9 cellular contexts compared by ENCODE assay signal in genomic region chr6:108165714-108166663, GRCh38. TPM values are rescaled to one million over a fixed set of nuclear protein-coding genes. Genes with fewer than 3 reads are reported as not detected.
DNase-seq lines count a peak whose midpoint lies in the region; ATAC-seq, FAIRE-seq and TF ChIP-seq lines count a peak whose summit lies in the region.
"Had no signal": no experiment of that assay in that cellular context is flagged by ENCODE, and none has a peak within 500 bp of the region (broad histone marks: within the 10 kb centered on the region; RNA-seq: fewer than 3 reads in every experiment).

TSS of gene NR2E1 (plus strand) at chr6:108166022. CDS start at chr6:108166766, 744 bp downstream.

- no TSS peak for BruUV-seq in A673 (replicated peaks; lab: Mats Ljungman, UMichigan)

- intact Hi-C loops in A673 (cut with micrococcal nuclease; ENCODE audit: unreplicated experiment) (no loop called here), right lobe of liver (cut with DNase I) (no loop called here)
- intact Hi-C loops in activated T-helper 2 cell treated with anti-CD3 and anti-CD28 coated beads, Interferon-gamma antibody, Interleukin-2, Interleukin-4, amounts not matched to agents 10 μg/mL and 5 μg/mL and 100 μg/mL, durations not matched to agents 14 hours and 24 hours and 36 hours (cut with micrococcal nuclease) = no loop called here

- DNase-seq in A673 (ENCODE audit: low spot score) (peak; percentile 66), GM23338 (ENCODE audit: low spot score) (peak; percentile 84), keratinocyte (ENCODE audit: low read depth, low spot score) (no peak), right lobe of liver (no peak), activated gamma-delta T cell (lab: John Stamatoyannopoulos, UW) (no peak), OCI-M2 (lab: John Stamatoyannopoulos, UW; ENCODE audit: unreplicated experiment) (no peak)
- no peak for DNase-seq in activated T-helper 2 cell treated with anti-CD3 and anti-CD28 coated beads, Interferon-gamma antibody, Interleukin-2, Interleukin-4, amounts not matched to agents 10 μg/mL and 5 μg/mL and 100 μg/mL, durations not matched to agents 14 hours and 24 hours and 36 hours (ENCODE audit: low spot score)

- peaks cover 3% of the 10 kb centered on the region; the same call in 2 of the 3 replicates for H3K9me3 Mint-ChIP-seq in GM23338
- no peaks in the 10 kb centered on the region for H3K9me3 Mint-ChIP-seq in activated T-helper 2 cell treated with anti-CD3 and anti-CD28 coated beads, Interferon-gamma antibody, Interleukin-2, Interleukin-4, amounts not matched to agents 10 μg/mL and 5 μg/mL and 100 μg/mL, durations not matched to agents 14 hours and 24 hours and 36 hours

- no peaks in the 10 kb centered on the region for H3K9me2 ChIP-seq in GM23338 (ENCODE audit: insufficient read depth)

- H3K9ac ChIP-seq in keratinocyte (ENCODE audit: control insufficient read depth, extremely low read depth, insufficient read depth, low read length) = no peak within 1 kb of the TSS

- H3K79me2 ChIP-seq in GM23338 (replicated peaks; ENCODE audit: insufficient read depth) (no peaks in the 10 kb centered on the region), keratinocyte (ENCODE audit: control insufficient read depth, insufficient read depth, low read length) (no peaks in the 10 kb centered on the region)

- POLR2A ChIA-PET in A673 (lab: Charles Lee; ENCODE audit: low non-redundant PET) = no interaction called here

- no peak for FAIRE-seq in keratinocyte (lab: Jason Lieb, UNC)

- H3K27ac ChIP-seq in A673 (ENCODE audit: low read depth, low read length, poor library complexity, severe bottlenecking) = no peak within 1 kb of the TSS
- no peak within 1 kb of the TSS for H3K27ac ChIP-seq in GM23338 (ENCODE audit: low read depth)
- no peak within 1 kb of the TSS for H3K27ac ChIP-seq in keratinocyte (ENCODE audit: control insufficient read depth, insufficient read depth, low read length)
- H3K27ac ChIP-seq in right lobe of liver = no peak within 1 kb of the TSS
- H3K27ac ChIP-seq: VCaP had no signal

- TF ChIP-seq CTCF in A673 (conservative IDR thresholded peaks at IDR 0.05; ENCODE audit: low read depth, low read length) (no peak; the same call in 1 of the 2 replicates), GM23338 (conservative IDR thresholded peaks at IDR 0.05; ENCODE audit: low read depth in 2 of 2) (no peak; a peak in 1 of 4 replicates), keratinocyte (optimal IDR thresholded peaks at IDR 0.05 in 1 of 3, IDR thresholded peaks at IDR 0.05 in 1 of 3, conservative IDR thresholded peaks at IDR 0.05 in 1 of 3; ENCODE audit: extremely low read depth in 1 of 3, insufficient read depth in 2 of 3, low read length in 3 of 3) (no peak), right lobe of liver (IDR thresholded peaks at IDR 0.05) (no peak)

- H4K20me1 ChIP-seq in GM23338 (replicated peaks; ENCODE audit: insufficient read depth) (peaks cover 17% of the 10 kb centered on the region), keratinocyte (ENCODE audit: control insufficient read depth, extremely low read depth, insufficient read depth, low read length) (no peaks in the 10 kb centered on the region)

- H3K36me3 ChIP-seq in A673 (ENCODE audit: insufficient read depth, low read length, poor library complexity, severe bottlenecking) = no peaks in the 10 kb centered on the region
- no peaks in the 10 kb centered on the region; the same call in 1 of the 2 replicates for H3K36me3 ChIP-seq in GM23338 (ENCODE audit: insufficient read depth)
- H3K36me3 ChIP-seq in keratinocyte (ENCODE audit: control insufficient read depth in 2 of 2, extremely low read depth in 1 of 2, insufficient read depth in 2 of 2, low read length in 2 of 2) = no peaks in the 10 kb centered on the region
- no peaks in the 10 kb centered on the region for H3K36me3 ChIP-seq in right lobe of liver

- whole genome bisulfite sequencing in right lobe of liver (ENCODE audit: insufficient coverage, low coverage, low lambda C conversion rate, missing lambda C conversion rate) = 6% methylated on average over 32 of the region's 54 CpGs

- H3K4me1 ChIP-seq in A673 (ENCODE audit: insufficient read depth, low read length, poor library complexity, severe bottlenecking) = peaks cover 26% of the 10 kb centered on the region
- H3K4me1 ChIP-seq in GM23338 (ENCODE audit: insufficient read depth) = peaks cover 69% of the 10 kb centered on the region
- H3K4me1 ChIP-seq in keratinocyte (ENCODE audit: control insufficient read depth, extremely low read depth, insufficient read depth, low read length) = peaks cover 33% of the 10 kb centered on the region
- H3K4me1 ChIP-seq in right lobe of liver = peaks cover 0 to 21% (median 0%) of the 10 kb centered on the region in 4 donors

- H3K27me3 ChIP-seq in A673 (replicated peaks; ENCODE audit: insufficient read depth, low read depth, low read length, poor library complexity) (peaks cover 100% of the 10 kb centered on the region), GM23338 (ENCODE audit: insufficient read depth) (peaks cover 100% of the 10 kb centered on the region), keratinocyte (ENCODE audit: control insufficient read depth, extremely low read depth, insufficient read depth, low read length) (peaks cover 100% of the 10 kb centered on the region), right lobe of liver (peaks cover 17 to 54% of the 10 kb centered on the region in 2 donors)

- peak within 1 kb of the TSS; percentile 36 for H3K4me3 ChIP-seq in A673 (ENCODE audit: low read depth, low read length, poor library complexity, severe bottlenecking)
- H3K4me3 ChIP-seq in GM23338 = peak within 1 kb of the TSS; percentile 62
- H3K4me3 ChIP-seq in keratinocyte (ENCODE audit: control insufficient read depth in 2 of 3, extremely low read depth in 1 of 3, insufficient read depth in 2 of 3, low read depth in 1 of 3, low read length in 3 of 3) = peak within 1 kb of the TSS; percentile 4 to 61 (median 40)
- H3K4me3 ChIP-seq in right lobe of liver = no peak within 1 kb of the TSS

- H3K4me3 Mint-ChIP-seq in GM23338 = peak within 1 kb of the TSS; percentile 67
- H3K4me3 Mint-ChIP-seq in activated T-helper 2 cell treated with anti-CD3 and anti-CD28 coated beads, Interferon-gamma antibody, Interleukin-2, Interleukin-4, amounts not matched to agents 10 μg/mL and 5 μg/mL and 100 μg/mL, durations not matched to agents 14 hours and 24 hours and 36 hours (ENCODE audit: low read depth) = no peak within 1 kb of the TSS

- H3K9me1 ChIP-seq in keratinocyte (ENCODE audit: control insufficient read depth, extremely low read depth, insufficient read depth, low read length) = no peaks in the 10 kb centered on the region

- no peaks in the 10 kb centered on the region for H3K36me3 Mint-ChIP-seq in GM23338 (ENCODE audit: low read depth)
- no peaks in the 10 kb centered on the region for H3K36me3 Mint-ChIP-seq in activated T-helper 2 cell treated with anti-CD3 and anti-CD28 coated beads, Interferon-gamma antibody, Interleukin-2, Interleukin-4, amounts not matched to agents 10 μg/mL and 5 μg/mL and 100 μg/mL, durations not matched to agents 14 hours and 24 hours and 36 hours (ENCODE audit: low read depth)

- no peak for TF ChIP-seq POLR2A in right lobe of liver (IDR thresholded peaks at IDR 0.05)

- H2AFZ ChIP-seq in GM23338 = peak within 1 kb of the TSS; percentile 83
- H2AFZ ChIP-seq in keratinocyte (ENCODE audit: control insufficient read depth, low read length) = peak within 1 kb of the TSS; percentile 27

- H3K27me3 Mint-ChIP-seq in GM23338 (ENCODE audit: insufficient read depth, low read depth, poor library complexity) = peaks cover 99% of the 10 kb centered on the region
- H3K27me3 Mint-ChIP-seq in activated T-helper 2 cell treated with anti-CD3 and anti-CD28 coated beads, Interferon-gamma antibody, Interleukin-2, Interleukin-4, amounts not matched to agents 10 μg/mL and 5 μg/mL and 100 μg/mL, durations not matched to agents 14 hours and 24 hours and 36 hours (ENCODE audit: low read depth) = peaks cover 87% of the 10 kb centered on the region

- H3K9me3 ChIP-seq in A673 (ENCODE audit: low read depth, low read length, poor library complexity, severe bottlenecking) (no peaks in the 10 kb centered on the region), keratinocyte (ENCODE audit: control insufficient read depth, low read depth, low read length) (no peaks in the 10 kb centered on the region), right lobe of liver (no peaks in the 10 kb centered on the region)

- H3F3A ChIP-seq in GM23338 (replicated peaks; ENCODE audit: low read depth) = peaks cover 66% of the 10 kb centered on the region

- H3K4me2 ChIP-seq in GM23338 (peak within 1 kb of the TSS; percentile 90), keratinocyte (ENCODE audit: control insufficient read depth, extremely low read depth, insufficient read depth, low read depth, low read length) (peak within 1 kb of the TSS; percentile 80)

- H3K27ac Mint-ChIP-seq in GM23338 = no peak within 1 kb of the TSS
- H3K27ac Mint-ChIP-seq in activated T-helper 2 cell treated with anti-CD3 and anti-CD28 coated beads, Interferon-gamma antibody, Interleukin-2, Interleukin-4, amounts not matched to agents 10 μg/mL and 5 μg/mL and 100 μg/mL, durations not matched to agents 14 hours and 24 hours and 36 hours = peak within 1 kb of the TSS; percentile 8

- CTCF ChIA-PET in A673 (lab: Charles Lee) = interaction anchor here (0.6 kb wide), 2 partner anchors 51 to 345 kb away, joined by 3 to 5 read pairs; no protein-coding TSS in a partner anchor

- dilution Hi-C loops in keratinocyte (cut with MboI; ENCODE audit: extremely low pct_ligation_motif_present, low sequenced_read_pairs) = no loop called here

- ATAC-seq in GM23338 (peak; percentile 1; the same call in 2 of the 3 replicates), right lobe of liver (no peak), HG02885 (IDR thresholded peaks at IDR 0.05; ENCODE audit: poor library complexity, unreplicated experiment) (no peak)

- H3K4me1 Mint-ChIP-seq in GM23338 = peaks cover 55% of the 10 kb centered on the region
- peaks cover 5% of the 10 kb centered on the region for H3K4me1 Mint-ChIP-seq in activated T-helper 2 cell treated with anti-CD3 and anti-CD28 coated beads, Interferon-gamma antibody, Interleukin-2, Interleukin-4, amounts not matched to agents 10 μg/mL and 5 μg/mL and 100 μg/mL, durations not matched to agents 14 hours and 24 hours and 36 hours (ENCODE audit: low read depth)

RNA-seq across cellular contexts. Expression of gene NR2E1, which starts in this region (rescaled TPM):
- total RNA-seq in A673 (2021) (not detected in 2 replicates), right lobe of liver (not detected)
- not detected in 2 replicates for total RNA-seq in GM23338 (2014; rRNA removed; shearing (Covaris generic))
- polyA plus RNA-seq in GM23338 (2016; fragmentation: Nextera tagmentation; extraction: Ambion mirVana) (not detected in 2 replicates), keratinocyte (0.04 TPM in 1 of 3 replicates, not detected in the others)
- not detected in 2 replicates for total RNA-seq in activated T-helper 2 cell treated with anti-CD3 and anti-CD28 coated beads, Interferon-gamma antibody, Interleukin-2, Interleukin-4, amounts not matched to agents 10 μg/mL and 5 μg/mL and 100 μg/mL, durations not matched to agents 14 hours and 24 hours and 36 hours
- polyA plus RNA-seq in keratinocyte (2011; ENCODE audit: low read depth) = not detected
- polyA plus RNA-seq in keratinocyte (2011; cell fraction: cytosol; rRNA removed) = not detected in 2 replicates
- not detected in 2 replicates for polyA plus RNA-seq in keratinocyte (2011; cell fraction: nucleus; rRNA removed)
- polyA plus RNA-seq in keratinocyte (2012; ENCODE audit: low replicate concordance) = not detected in 2 replicates
- polyA minus RNA-seq in keratinocyte = not detected in 3 replicates
- polyA minus RNA-seq in keratinocyte (2011; cell fraction: cytosol; rRNA and poly(A)+ RNA removed) = not detected
- polyA minus RNA-seq in keratinocyte (2011; cell fraction: nucleus; rRNA and poly(A)+ RNA removed) = not detected in 2 replicates

Comparison
In these comparisons a context has a peak if more than half of its experiments do, and no peak if none do; other contexts are left out.
1. Peak in DNase-seq and H3K4me3 ChIP-seq in A673; RNA of the gene not detected or under 1 TPM.
2. Peak in DNase-seq, ATAC-seq, H3K4me3 ChIP-seq and H3K4me2 ChIP-seq in GM23338; RNA of the gene not detected or under 1 TPM.
3. H3K4me3 ChIP-seq: peak in keratinocyte (3 of 3); none in right lobe of liver (0 of 3).